Comparison of ENCODE assay signal across 13 cellular contexts in genomic region chr6:72363844-72364740, GRCh38.
A peak's percentile ranks its signal among the peaks of the same experiment; 100 is the strongest.
DNase-seq lines count a peak whose midpoint lies in the region; ATAC-seq and TF ChIP-seq lines count a peak whose summit lies in the region.
"Had no signal": no experiment of that assay in that cellular context is flagged by ENCODE, and none has a peak within 500 bp of the region (broad histone marks: within the 10 kb centered on the region; RNA-seq: fewer than 3 reads in every experiment).

No MANE protein-coding gene starts in this region.

- H3K4me2 ChIP-seq in mammary epithelial cell (ENCODE audit: insufficient read depth, low read depth, low read length) = peak overlapping the region; percentile 59

- DNase-seq in ACHN (peak; percentile 80), HS-5 (ENCODE audit: low read depth) (peak; percentile 96), mammary epithelial cell (peak; percentile 85), kidney glomerular epithelial cell (lab: John Stamatoyannopoulos, UW) (peak; percentile 94), GM13976 (ENCODE audit: low spot score) (no peak), CD1c-positive myeloid dendritic cell (ENCODE audit: extremely low spot score) (no peak)
- no peak for DNase-seq in activated CD8-positive, alpha-beta memory T cell treated with anti-CD3 and anti-CD28 coated beads, Interleukin-2, amount 50 U/mL, for 48 hours
- DNase-seq: H7; NCI-H526; stimulated activated CD4-positive, alpha-beta T cell treated with anti-CD3 and anti-CD28 coated beads, Interleukin-4, amount 100 ng/mL, for 24 hours; upper lobe of right lung had no signal

- ATAC-seq in HG03378 (IDR thresholded peaks at IDR 0.05; ENCODE audit: unreplicated experiment) = no peak
- ATAC-seq: upper lobe of right lung had no signal

- no peak overlapping the region for H2AFZ ChIP-seq in mammary epithelial cell (ENCODE audit: low read depth, low read length)

- no TSS peak for BruUV-seq in mammary epithelial cell (replicated peaks; lab: Mats Ljungman, UMichigan)

- H3K27me3 ChIP-seq in mammary epithelial cell (ENCODE audit: insufficient read depth, low read length) = no peaks in the 10 kb centered on the region
- H3K27me3 ChIP-seq: upper lobe of right lung had no signal

- H3K36me3 ChIP-seq in mammary epithelial cell (ENCODE audit: insufficient read depth, low read length) = no peaks in the 10 kb centered on the region
- H3K36me3 ChIP-seq: upper lobe of right lung had no signal

- CTCF ChIA-PET in mammary epithelial cell (lab: Charles Lee; ENCODE audit: low non-redundant PET) = no interaction called here

- H3K27ac ChIP-seq in mammary epithelial cell (ENCODE audit: insufficient read depth, low read depth, low read length) = peak overlapping the region; percentile 46
- H3K27ac ChIP-seq: C4-2B, upper lobe of right lung had no signal

- dilution Hi-C loops in mammary epithelial cell (cut with HindIII; ENCODE audit: low sequenced_read_pairs) = no loop called here

- intact Hi-C loops in mammary epithelial cell (cut with micrococcal nuclease) = no loop called here

- WGBS in mammary epithelial cell (ENCODE audit: low coverage, missing lambda C conversion rate) = 63% methylated on average over 7 of the region's 7 CpGs

- in situ Hi-C loops in ACHN (cut with HindIII; ENCODE audit: low pct_ligation_motif_present, low pct_unique_long_range_greater_than_20kb, low sequenced_read_pairs) (no loop called here), mammary epithelial cell (cut with MboI; ENCODE audit: low sequenced_read_pairs in 2 of 2) (no loop called here), GM13976 (cut with MboI; ENCODE audit: low sequenced_read_pairs, unreplicated experiment) (no loop called here)

- TF ChIP-seq CTCF in mammary epithelial cell (conservative IDR thresholded peaks at IDR 0.05 in 1 of 2, IDR thresholded peaks at IDR 0.05 in 1 of 2; ENCODE audit: extremely low read depth in 1 of 2, insufficient read depth in 1 of 2, low read depth in 1 of 2, low read length in 2 of 2) = no peak
- no peak for TF ChIP-seq CTCF in GM13976 (IDR thresholded peaks at IDR 0.05; ENCODE audit: borderline replicate concordance, control extremely low read depth, extremely low read depth, insufficient read depth, missing control alignments)

- H3K79me2 ChIP-seq in mammary epithelial cell (ENCODE audit: insufficient read depth, low read length) = no peaks in the 10 kb centered on the region

- H3K4me1 ChIP-seq in mammary epithelial cell (ENCODE audit: insufficient read depth, low read length) = peaks cover 17% of the 10 kb centered on the region
- H3K4me1 ChIP-seq: upper lobe of right lung had no signal

- no peaks in the 10 kb centered on the region for H4K20me1 ChIP-seq in mammary epithelial cell (ENCODE audit: insufficient read depth, low read length)

- no peak overlapping the region for H3K9ac ChIP-seq in mammary epithelial cell (ENCODE audit: insufficient read depth, low read length)

- no peaks in the 10 kb centered on the region for H3K9me3 ChIP-seq in mammary epithelial cell (replicated peaks; ENCODE audit: insufficient read depth, low read length)
- H3K9me3 ChIP-seq: upper lobe of right lung had no signal

- H3K4me3 ChIP-seq in mammary epithelial cell (replicated peaks in 1 of 3; ENCODE audit: insufficient read depth in 1 of 3, low read depth in 2 of 3, low read length in 3 of 3) = no peak overlapping the region
- H3K4me3 ChIP-seq: upper lobe of right lung had no signal

Comparison
In these comparisons a context has a peak if more than half of its experiments do, and no peak if none do; other contexts are left out.
1. DNase-seq: peak in ACHN (single experiment), HS-5 (single experiment), mammary epithelial cell (single experiment) and kidney glomerular epithelial cell (single experiment); none in activated CD8-positive, alpha-beta memory T cell treated with anti-CD3 and anti-CD28 coated beads, Interleukin-2, amount 50 U/mL, for 48 hours (single experiment), GM13976 (single experiment) and CD1c-positive myeloid dendritic cell (single experiment).